Comparison of ENCODE assay signal across 18 cellular contexts in the genomic region with DNA sequence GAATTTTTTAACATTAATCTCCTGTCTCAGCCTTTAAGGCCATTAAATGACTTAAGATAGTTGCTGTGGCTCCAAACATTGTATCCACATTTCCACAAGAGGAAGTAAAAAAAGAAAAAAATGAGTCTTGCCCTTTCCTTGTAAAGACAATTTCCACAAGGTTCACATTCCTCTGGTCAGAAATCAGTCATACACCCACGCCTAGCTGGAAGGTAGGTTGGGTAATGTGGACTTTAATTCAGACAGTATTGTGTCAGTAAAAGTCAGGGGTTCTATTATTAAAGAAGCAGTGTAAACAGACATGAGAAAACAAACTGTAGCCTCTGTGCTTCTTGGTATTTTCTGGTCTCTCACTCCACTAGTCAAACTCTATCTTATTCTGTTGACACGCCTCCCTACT.
DNase-seq lines count a peak whose midpoint lies in the region; ATAC-seq, FAIRE-seq and TF ChIP-seq lines count a peak whose summit lies in the region.
"Had no signal": no experiment of that assay in that cellular context is flagged by ENCODE, and none has a peak within 500 bp of the region (broad histone marks: within the 10 kb centered on the region; RNA-seq: fewer than 3 reads in every experiment).

No MANE protein-coding gene starts in this region.

- no peaks in the 10 kb centered on the region for H3K27me3 ChIP-seq in astrocyte (ENCODE audit: insufficient read depth, low read length)
- H3K27me3 ChIP-seq: SJCRH30 had no signal

- H3K27ac Mint-ChIP-seq in astrocyte (ENCODE audit: unreplicated experiment), result no peak overlapping the region
- no peak overlapping the region for H3K27ac Mint-ChIP-seq in WTC11
- H3K27ac Mint-ChIP-seq: HFFc6 had no signal

- no peaks in the 10 kb centered on the region for H3K4me1 ChIP-seq in astrocyte (ENCODE audit: insufficient read depth, low read length)
- H3K4me1 ChIP-seq: SJCRH30 had no signal

- H2AFZ ChIP-seq in astrocyte (ENCODE audit: low read depth, low read length), result no peak overlapping the region

- no peak overlapping the region for H3K27ac ChIP-seq in astrocyte (ENCODE audit: low read depth, low read length)
- H3K27ac ChIP-seq: SJCRH30 had no signal

- FAIRE-seq in astrocyte (lab: Jason Lieb, UNC), result no peak
- FAIRE-seq: G401.6 had no signal

- no peak overlapping the region for H3K9ac ChIP-seq in astrocyte (ENCODE audit: low read length)

- H3K27me3 Mint-ChIP-seq in astrocyte (ENCODE audit: low read depth, unreplicated experiment), result no peaks in the 10 kb centered on the region
- no peaks in the 10 kb centered on the region for H3K27me3 Mint-ChIP-seq in WTC11 (ENCODE audit: low read depth)

- no peaks in the 10 kb centered on the region for H4K20me1 ChIP-seq in astrocyte (ENCODE audit: insufficient read depth, low read length)

- POLR2A ChIA-PET in WTC11 (lab: Charles Lee), result no interaction called here

- H3K4me1 Mint-ChIP-seq in astrocyte (ENCODE audit: low read depth, unreplicated experiment) (peaks cover 5% of the 10 kb centered on the region), WTC11 (peaks cover 4% of the 10 kb centered on the region; the same call in 1 of the 2 replicates)

- no peak overlapping the region for H3K4me3 ChIP-seq in astrocyte (ENCODE audit: insufficient read depth, low read depth, low read length)
- H3K4me3 ChIP-seq: SJCRH30 had no signal

- H3K4me3 Mint-ChIP-seq in astrocyte (ENCODE audit: unreplicated experiment) (no peak overlapping the region), WTC11 (no peak overlapping the region)
- H3K4me3 Mint-ChIP-seq: HFFc6 had no signal

- DNase-seq in SIG-M5 treated with dmso at 0.1 percent for 504 hours (lab: John Stamatoyannopoulos, UW; ENCODE audit: unreplicated experiment) (peak; percentile 2), SIG-M5 (lab: John Stamatoyannopoulos, UW) (no peak), astrocyte (ENCODE audit: low read depth) (peak; percentile 26), iris pigment epithelial cell (ENCODE audit: low read depth) (peak; percentile 9), cerebellar cortex (ENCODE audit: low spot score) (no peak), NCI-H1417 (lab: John Stamatoyannopoulos, UW) (no peak), WTC11 (ENCODE audit: low spot score) (no peak)
- DNase-seq: 8988T, C1 segment of cervical spinal cord, HFFc6, Karpas-422, NCI-H1417 treated with DMSO at 0.1 percent for 48 hours, NCI-H2029 treated with DMSO at 0.1 percent for 48 hours, NCI-H510A treated with DMSO at 0.1 percent for 48 hours, SJCRH30, SW 1271 had no signal

- no peak overlapping the region for H3K4me2 ChIP-seq in astrocyte (ENCODE audit: low read length)

- CTCF ChIA-PET in WTC11 (lab: Charles Lee), result no interaction called here

- no peaks in the 10 kb centered on the region for H3K9me3 ChIP-seq in astrocyte (ENCODE audit: insufficient read depth, low read depth, low read length)
- H3K9me3 ChIP-seq: SJCRH30 had no signal

- H3K36me3 Mint-ChIP-seq in astrocyte (ENCODE audit: low read depth, unreplicated experiment) (no peaks in the 10 kb centered on the region), WTC11 (peaks cover 16% of the 10 kb centered on the region)

- no peaks in the 10 kb centered on the region for H3K36me3 ChIP-seq in astrocyte (ENCODE audit: insufficient read depth, low read length)
- H3K36me3 ChIP-seq: SJCRH30 had no signal

- no peaks in the 10 kb centered on the region for H3K9me3 Mint-ChIP-seq in astrocyte (ENCODE audit: unreplicated experiment)
- peaks cover 35% of the 10 kb centered on the region for H3K9me3 Mint-ChIP-seq in WTC11
- H3K9me3 Mint-ChIP-seq: HFFc6 had no signal

- H3K79me2 ChIP-seq in astrocyte (ENCODE audit: insufficient read depth, low read length), result no peaks in the 10 kb centered on the region

- TF ChIP-seq CTCF in astrocyte (IDR thresholded peaks at IDR 0.05; ENCODE audit: insufficient read depth, low read depth, low read length) (no peak), WTC11 (IDR thresholded peaks at IDR 0.05) (no peak)

- ATAC-seq in WTC11, result no peak
- ATAC-seq in HG02763 (IDR thresholded peaks at IDR 0.05; ENCODE audit: unreplicated experiment), result no peak

TF ChIP-seq in WTC11, 78 proteins besides CTCF, POLR2A, EP300 and RAD21:
- TF ChIP-seq HMGA2 (CRISPR knock-in tag; IDR thresholded peaks at IDR 0.05) (no peak), PRRX2 (CRISPR knock-in tag; IDR thresholded peaks at IDR 0.05) (no peak), ZNF416 (CRISPR knock-in tag; IDR thresholded peaks at IDR 0.05) (no peak), KAT7 (CRISPR knock-in tag; IDR thresholded peaks at IDR 0.05; ENCODE audit: borderline replicate concordance) (no peak)
- TF ChIP-seq, protein P1, sequence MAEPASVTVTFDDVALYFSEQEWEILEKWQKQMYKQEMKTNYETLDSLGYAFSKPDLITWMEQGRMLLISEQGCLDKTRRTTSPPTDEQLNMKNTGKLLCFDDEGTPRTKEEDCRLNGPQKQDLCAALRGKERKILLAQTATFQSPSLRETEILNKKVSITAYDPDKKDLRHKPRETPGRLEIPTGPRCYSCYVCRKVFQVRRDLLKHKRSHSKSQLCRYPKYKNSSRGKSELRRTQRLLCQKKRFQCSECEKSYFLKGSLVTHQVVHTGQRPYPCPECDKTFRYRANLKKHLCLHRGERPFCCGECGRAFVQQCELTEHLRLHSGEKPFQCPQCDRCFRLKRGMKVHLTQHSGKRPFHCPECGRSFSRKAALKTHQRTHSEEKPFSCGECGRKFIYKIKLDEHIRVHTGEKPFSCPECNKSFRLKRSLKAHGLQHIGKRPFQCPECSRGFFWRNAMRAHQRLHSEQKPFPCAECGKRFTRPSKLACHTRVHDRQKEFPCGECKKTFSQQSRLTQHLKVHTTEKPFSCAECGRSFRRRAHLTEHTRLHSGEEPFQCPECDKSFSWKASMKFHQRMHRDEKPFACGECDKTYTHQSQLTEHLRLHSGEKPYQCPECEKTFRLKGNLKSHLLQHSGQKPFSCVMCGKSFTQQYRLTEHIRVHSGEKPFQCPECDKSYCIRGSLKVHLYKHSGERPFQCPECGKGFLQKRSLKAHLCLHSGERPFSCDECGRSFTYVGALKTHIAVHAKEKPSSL (CRISPR knock-in tag; conservative IDR thresholded peaks at IDR 0.05), result no peak
- TF ChIP-seq, protein P2, sequence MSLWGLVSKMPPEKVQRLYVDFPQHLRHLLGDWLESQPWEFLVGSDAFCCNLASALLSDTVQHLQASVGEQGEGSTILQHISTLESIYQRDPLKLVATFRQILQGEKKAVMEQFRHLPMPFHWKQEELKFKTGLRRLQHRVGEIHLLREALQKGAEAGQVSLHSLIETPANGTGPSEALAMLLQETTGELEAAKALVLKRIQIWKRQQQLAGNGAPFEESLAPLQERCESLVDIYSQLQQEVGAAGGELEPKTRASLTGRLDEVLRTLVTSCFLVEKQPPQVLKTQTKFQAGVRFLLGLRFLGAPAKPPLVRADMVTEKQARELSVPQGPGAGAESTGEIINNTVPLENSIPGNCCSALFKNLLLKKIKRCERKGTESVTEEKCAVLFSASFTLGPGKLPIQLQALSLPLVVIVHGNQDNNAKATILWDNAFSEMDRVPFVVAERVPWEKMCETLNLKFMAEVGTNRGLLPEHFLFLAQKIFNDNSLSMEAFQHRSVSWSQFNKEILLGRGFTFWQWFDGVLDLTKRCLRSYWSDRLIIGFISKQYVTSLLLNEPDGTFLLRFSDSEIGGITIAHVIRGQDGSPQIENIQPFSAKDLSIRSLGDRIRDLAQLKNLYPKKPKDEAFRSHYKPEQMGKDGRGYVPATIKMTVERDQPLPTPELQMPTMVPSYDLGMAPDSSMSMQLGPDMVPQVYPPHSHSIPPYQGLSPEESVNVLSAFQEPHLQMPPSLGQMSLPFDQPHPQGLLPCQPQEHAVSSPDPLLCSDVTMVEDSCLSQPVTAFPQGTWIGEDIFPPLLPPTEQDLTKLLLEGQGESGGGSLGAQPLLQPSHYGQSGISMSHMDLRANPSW (CRISPR knock-in tag; conservative IDR thresholded peaks at IDR 0.05; ENCODE audit: low read depth), result no peak

Comparison
In these comparisons a context has a peak if more than half of its experiments do, and no peak if none do; other contexts are left out.
1. DNase-seq: peak in SIG-M5 treated with dmso at 0.1 percent for 504 hours (single experiment), astrocyte (single experiment) and iris pigment epithelial cell (single experiment); none in SIG-M5 (single experiment), cerebellar cortex (single experiment), NCI-H1417 (0 of 3) and WTC11 (single experiment).